In the genomic region with DNA sequence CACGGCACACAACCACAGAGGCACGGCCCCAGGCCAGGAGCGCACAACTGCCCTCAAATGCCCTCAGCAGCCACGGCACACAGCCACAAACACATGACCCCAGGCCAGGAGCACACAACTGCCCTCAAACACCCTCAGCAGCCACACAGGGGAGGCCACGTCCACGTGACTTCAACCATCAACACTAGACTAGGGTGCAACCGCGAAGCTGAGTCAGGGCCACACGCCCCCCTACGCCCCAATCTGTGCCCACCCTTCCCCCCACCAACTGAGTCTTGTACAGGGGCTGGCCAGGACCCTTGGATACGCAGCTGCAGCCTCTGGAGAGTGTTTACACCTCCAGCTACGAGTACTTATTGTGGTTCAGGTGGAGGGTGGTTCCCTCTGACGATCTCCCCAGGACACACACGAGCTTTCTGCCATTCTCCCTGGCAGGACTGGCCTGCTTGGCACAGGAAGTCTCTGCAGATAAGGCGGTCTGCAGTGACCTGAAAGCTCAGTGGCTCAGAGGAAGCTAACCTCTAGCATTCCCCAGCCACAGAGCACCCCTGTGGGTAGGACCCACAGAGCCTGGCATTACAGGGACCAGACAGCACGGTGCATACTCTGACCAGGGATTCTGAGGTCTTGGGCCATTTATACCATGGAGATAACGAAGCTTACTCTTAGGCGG, we compare ENCODE assay signal across 1 cellular context.
A peak's percentile ranks its signal among the peaks of the same experiment; 100 is the strongest.
TF ChIP-seq lines count a peak whose summit lies in the region.

No MANE protein-coding gene starts in this region.

TF ChIP-seq in K562, 482 proteins besides CTCF, POLR2A, EP300 and RAD21 (continued from another document):
- TF ChIP-seq MGA (IDR thresholded peaks at IDR 0.05) (peak; percentile 27; the same call in 1 of the 2 replicates), ZNF384 (IDR thresholded peaks at IDR 0.05; ENCODE audit: low read depth, low read length) (no peak), MECOM (CRISPR knock-in tag; IDR thresholded peaks at IDR 0.05) (no peak), BACH1 (tag; IDR thresholded peaks at IDR 0.05) (no peak), ARID2 (IDR thresholded peaks at IDR 0.05) (no peak), BHLHE40 (IDR thresholded peaks at IDR 0.05; ENCODE audit: low read length) (no peak), CLOCK (CRISPR knock-in tag; IDR thresholded peaks at IDR 0.05; ENCODE audit: borderline replicate concordance) (no peak), ZBTB2 (IDR thresholded peaks at IDR 0.05) (no peak), PTBP1 (IDR thresholded peaks at IDR 0.05; ENCODE audit: low read depth, low read length) (no peak), WHSC1 (IDR thresholded peaks at IDR 0.05; ENCODE audit: low read length) (no peak)
- TF ChIP-seq, protein P1, sequence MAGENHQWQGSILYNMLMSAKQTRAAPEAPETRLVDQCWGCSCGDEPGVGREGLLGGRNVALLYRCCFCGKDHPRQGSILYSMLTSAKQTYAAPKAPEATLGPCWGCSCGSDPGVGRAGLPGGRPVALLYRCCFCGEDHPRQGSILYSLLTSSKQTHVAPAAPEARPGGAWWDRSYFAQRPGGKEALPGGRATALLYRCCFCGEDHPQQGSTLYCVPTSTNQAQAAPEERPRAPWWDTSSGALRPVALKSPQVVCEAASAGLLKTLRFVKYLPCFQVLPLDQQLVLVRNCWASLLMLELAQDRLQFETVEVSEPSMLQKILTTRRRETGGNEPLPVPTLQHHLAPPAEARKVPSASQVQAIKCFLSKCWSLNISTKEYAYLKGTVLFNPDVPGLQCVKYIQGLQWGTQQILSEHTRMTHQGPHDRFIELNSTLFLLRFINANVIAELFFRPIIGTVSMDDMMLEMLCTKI (IDR thresholded peaks at IDR 0.05; ENCODE audit: partially characterized antibody) = no peak
